9 cellular contexts compared by ENCODE assay signal in the genomic region with DNA sequence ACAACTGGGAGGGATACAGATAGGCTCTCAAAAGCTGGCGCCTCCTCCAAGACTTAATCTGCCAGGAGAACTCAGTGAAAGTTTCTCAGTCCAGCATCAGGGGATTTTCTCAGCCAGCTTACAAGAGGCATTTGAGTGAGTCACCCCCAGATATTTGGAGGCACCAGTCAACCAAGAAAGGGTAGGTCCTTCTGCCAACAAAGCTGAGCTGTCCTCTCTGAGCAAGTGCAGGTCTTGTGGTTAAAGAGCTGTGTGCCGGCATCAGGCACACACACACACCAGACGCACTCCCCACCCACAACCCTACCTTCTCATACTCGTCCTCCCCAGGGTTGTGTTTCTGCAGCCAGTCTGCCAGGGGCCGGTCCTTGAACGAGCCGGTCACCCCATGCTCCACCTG. TPM values are rescaled to one million over a fixed set of nuclear protein-coding genes. Genes with fewer than 3 reads are reported as not detected.
DNase-seq lines count a peak whose midpoint lies in the region; ATAC-seq and TF ChIP-seq lines count a peak whose summit lies in the region.
"Had no signal": no experiment of that assay in that cellular context is flagged by ENCODE, and none has a peak within 500 bp of the region (broad histone marks: within the 10 kb centered on the region; RNA-seq: fewer than 3 reads in every experiment).

No MANE protein-coding gene starts in this region.

- H3K4me3 Mint-ChIP-seq in stimulated activated naive CD8-positive, alpha-beta T cell treated with anti-CD3 and anti-CD28 coated beads, Interleukin-15, Interleukin-2, amounts not matched to agents 100 ng/mL and 50 ng/mL, for 24 hours = no peak overlapping the region

- no peak for TF ChIP-seq CTCF in fibroblast of the aortic adventitia (IDR thresholded peaks at IDR 0.05; ENCODE audit: insufficient read depth, low read length)

- peaks cover 6% of the 10 kb centered on the region for H3K4me1 Mint-ChIP-seq in stimulated activated naive CD8-positive, alpha-beta T cell treated with anti-CD3 and anti-CD28 coated beads, Interleukin-15, Interleukin-2, amounts not matched to agents 100 ng/mL and 50 ng/mL, for 24 hours (ENCODE audit: low read depth)

- peak; percentile 44 for DNase-seq in activated CD4-positive, alpha-beta T cell treated with anti-CD3 and anti-CD28 coated beads for 48 hours
- DNase-seq in activated CD4-positive, alpha-beta T cell treated with anti-CD3 and anti-CD28 coated beads, Interleukin-2, amount 50 U/mL, for 1 hour = no peak
- peak; percentile 77 for DNase-seq in T1000 (lab: John Stamatoyannopoulos, UW)
- DNase-seq in fibroblast of the aortic adventitia (ENCODE audit: low read depth) = peak; percentile 100
- DNase-seq in NCI-H1436 treated with DMSO at 0.1 percent for 48 hours (lab: John Stamatoyannopoulos, UW) = no peak
- DNase-seq in NCI-H1105 (lab: John Stamatoyannopoulos, UW) = no peak
- DNase-seq: BE2C had no signal

- no peak for ATAC-seq in GM21367 (IDR thresholded peaks at IDR 0.05; ENCODE audit: unreplicated experiment)

- peak overlapping the region; percentile 20 for H3K27ac Mint-ChIP-seq in stimulated activated naive CD8-positive, alpha-beta T cell treated with anti-CD3 and anti-CD28 coated beads, Interleukin-15, Interleukin-2, amounts not matched to agents 100 ng/mL and 50 ng/mL, for 24 hours

- H3K9me3 Mint-ChIP-seq in stimulated activated naive CD8-positive, alpha-beta T cell treated with anti-CD3 and anti-CD28 coated beads, Interleukin-15, Interleukin-2, amounts not matched to agents 100 ng/mL and 50 ng/mL, for 24 hours = no peaks in the 10 kb centered on the region

- H3K4me3 ChIP-seq in fibroblast of the aortic adventitia (ENCODE audit: low read depth, low read length) = peak overlapping the region; percentile 1

- peaks cover 37% of the 10 kb centered on the region for H3K36me3 Mint-ChIP-seq in stimulated activated naive CD8-positive, alpha-beta T cell treated with anti-CD3 and anti-CD28 coated beads, Interleukin-15, Interleukin-2, amounts not matched to agents 100 ng/mL and 50 ng/mL, for 24 hours (ENCODE audit: low read depth)

- H3K27me3 Mint-ChIP-seq in stimulated activated naive CD8-positive, alpha-beta T cell treated with anti-CD3 and anti-CD28 coated beads, Interleukin-15, Interleukin-2, amounts not matched to agents 100 ng/mL and 50 ng/mL, for 24 hours = no peaks in the 10 kb centered on the region

RNA-seq across cellular contexts. Expression of a gene that starts 27.0 kb away (rescaled TPM):
- 20.0 and 30.3 TPM in 2 replicates for total RNA-seq in fibroblast of the aortic adventitia (ENCODE audit: low replicate concordance)

RNA-seq across cellular contexts. Expression of a gene that starts 56.0 kb away (rescaled TPM):
- total RNA-seq in fibroblast of the aortic adventitia (ENCODE audit: low replicate concordance) = 4.5 and 8.2 TPM in 2 replicates

Comparison
In these comparisons a context has a peak if more than half of its experiments do, and no peak if none do; other contexts are left out.
1. DNase-seq: peak in activated CD4-positive, alpha-beta T cell treated with anti-CD3 and anti-CD28 coated beads for 48 hours (single experiment), T1000 (single experiment) and fibroblast of the aortic adventitia (single experiment); none in activated CD4-positive, alpha-beta T cell treated with anti-CD3 and anti-CD28 coated beads, Interleukin-2, amount 50 U/mL, for 1 hour (single experiment), NCI-H1436 treated with DMSO at 0.1 percent for 48 hours (single experiment) and NCI-H1105 (single experiment).